8 cellular contexts compared by ENCODE assay signal in genomic region chr17:68972119-68972704, GRCh38. TPM values are rescaled to one million over a fixed set of nuclear protein-coding genes. Genes with fewer than 3 reads are reported as not detected.
DNase-seq lines count a peak whose midpoint lies in the region; ATAC-seq and TF ChIP-seq lines count a peak whose summit lies in the region.

No MANE protein-coding gene starts in this region.

- intact Hi-C loops in psoas muscle (cut with DNase I) = loop anchor here in 1 of 2 donors (5.0 kb wide), 1 partner anchor 195 kb away; no protein-coding TSS in a partner anchor

- no peaks in the 10 kb centered on the region for H3K4me1 ChIP-seq in psoas muscle

- H3K4me3 ChIP-seq in foreskin fibroblast (ENCODE audit: low read depth in 1 of 2, low read length in 2 of 2) (no peak overlapping the region), psoas muscle (no peak overlapping the region)

- peaks cover 0 to 3% (median 0%) of the 10 kb centered on the region in 3 donors for H3K27me3 ChIP-seq in psoas muscle (ENCODE audit: insufficient read depth in 3 of 3, low read length in 2 of 3)

- peak in 1 of 4 donors; percentile 63 for ATAC-seq in psoas muscle
- ATAC-seq in HG03175 (IDR thresholded peaks at IDR 0.05; ENCODE audit: unreplicated experiment) = no peak
- no peak for ATAC-seq in HG02981 (IDR thresholded peaks at IDR 0.05; ENCODE audit: unreplicated experiment)
- ATAC-seq in GM19328 (IDR thresholded peaks at IDR 0.05; ENCODE audit: unreplicated experiment) = no peak

- no peaks in the 10 kb centered on the region for H3K9me3 ChIP-seq in psoas muscle

- TF ChIP-seq CTCF in foreskin fibroblast (IDR thresholded peaks at IDR 0.05; ENCODE audit: low read depth, low read length) (peak; percentile 77), psoas muscle (IDR thresholded peaks at IDR 0.05) (peak; percentile 48)

- no peak overlapping the region for H3K27ac ChIP-seq in psoas muscle

- WGBS in psoas muscle, 3 donors = 44 to 50% (median 44%) methylated on average over 4 of the region's 4 CpGs

- H3K36me3 ChIP-seq in psoas muscle (ENCODE audit: insufficient read depth in 1 of 2, low read depth in 1 of 2) = peaks cover 0 to 27% of the 10 kb centered on the region in 2 donors

- DNase-seq in NCI-H1092 treated with DMSO at 0.1 percent for 48 hours (lab: John Stamatoyannopoulos, UW) (peak; percentile 4), NCI-H1092 (lab: John Stamatoyannopoulos, UW) (no peak), RKO (ENCODE audit: low spot score) (peak; percentile 30), foreskin fibroblast (peak; percentile 39 to 74), psoas muscle (no peak)

RNA-seq across cellular contexts. Expression of gene ABCA8, which starts 17.0 kb away (rescaled TPM):
- total RNA-seq in psoas muscle = 10 to 100 TPM in 3 of 4 donors, 1 to 10 TPM in 1; 8.7 to 25.3 (median 14.4) TPM
- polyA plus RNA-seq in psoas muscle = 10 to 100 TPM in 1 of 3 donors, 1 to 10 TPM in 2; 3.7 to 10.8 (median 4.8) TPM

Comparison
In these comparisons a context has a peak if more than half of its experiments do, and no peak if none do; other contexts are left out.
1. DNase-seq: peak in NCI-H1092 treated with DMSO at 0.1 percent for 48 hours (single experiment), RKO (single experiment) and foreskin fibroblast (2 of 2); none in NCI-H1092 (single experiment) and psoas muscle (0 of 2).